ENCODE assay signal across 1 cellular context in the genomic region with DNA sequence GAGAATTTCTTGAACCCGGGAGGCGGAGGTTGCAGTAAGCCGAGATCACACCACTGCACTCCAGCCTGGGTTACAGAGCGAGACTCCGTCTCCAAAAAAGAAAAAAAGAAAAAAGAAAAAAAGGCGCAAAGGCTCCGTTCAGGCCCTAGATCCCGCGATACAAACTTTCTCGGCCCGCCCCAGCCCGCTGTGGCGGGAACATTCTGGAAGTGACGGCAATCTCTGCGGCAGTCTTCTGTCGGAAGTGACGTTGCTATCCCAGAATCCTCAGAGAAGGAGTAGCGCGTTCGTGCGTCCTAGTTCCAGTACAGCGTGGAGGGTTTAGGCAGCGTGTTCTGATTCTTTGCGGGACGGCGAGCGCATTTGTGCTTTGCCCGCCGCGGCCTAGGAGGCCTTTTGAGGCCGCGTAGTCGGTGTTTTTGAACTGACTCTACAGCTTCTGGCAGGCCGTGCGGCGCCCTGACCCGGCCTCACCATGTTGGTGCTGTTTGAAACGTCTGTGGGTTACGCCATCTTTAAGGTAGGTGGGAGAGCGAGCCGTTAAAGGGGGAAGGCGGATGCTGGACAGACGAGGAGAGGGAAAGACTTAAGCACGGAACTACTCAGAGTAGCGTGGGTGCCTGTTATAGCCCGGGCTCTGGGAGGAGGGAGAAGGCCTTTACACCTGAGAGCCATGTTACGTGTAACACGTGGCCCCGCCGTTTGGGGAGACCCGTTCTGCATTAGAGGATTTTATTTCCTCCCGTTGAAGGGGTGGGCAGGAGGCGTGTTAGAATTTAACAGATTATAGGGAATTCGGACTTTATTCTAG.
A peak's percentile ranks its signal among the peaks of the same experiment; 100 is the strongest.
TF ChIP-seq lines count a peak whose summit lies in the region.

Gene NOP58, plus strand, starts transcription at position 297 of the 811 bp plus-strand sequence. Its CDS starts 179 bp downstream, at position 476.

TF ChIP-seq in K562, 482 proteins besides CTCF, POLR2A, EP300 and RAD21 (continued from another document and continues in another):
- TF ChIP-seq, protein P1, sequence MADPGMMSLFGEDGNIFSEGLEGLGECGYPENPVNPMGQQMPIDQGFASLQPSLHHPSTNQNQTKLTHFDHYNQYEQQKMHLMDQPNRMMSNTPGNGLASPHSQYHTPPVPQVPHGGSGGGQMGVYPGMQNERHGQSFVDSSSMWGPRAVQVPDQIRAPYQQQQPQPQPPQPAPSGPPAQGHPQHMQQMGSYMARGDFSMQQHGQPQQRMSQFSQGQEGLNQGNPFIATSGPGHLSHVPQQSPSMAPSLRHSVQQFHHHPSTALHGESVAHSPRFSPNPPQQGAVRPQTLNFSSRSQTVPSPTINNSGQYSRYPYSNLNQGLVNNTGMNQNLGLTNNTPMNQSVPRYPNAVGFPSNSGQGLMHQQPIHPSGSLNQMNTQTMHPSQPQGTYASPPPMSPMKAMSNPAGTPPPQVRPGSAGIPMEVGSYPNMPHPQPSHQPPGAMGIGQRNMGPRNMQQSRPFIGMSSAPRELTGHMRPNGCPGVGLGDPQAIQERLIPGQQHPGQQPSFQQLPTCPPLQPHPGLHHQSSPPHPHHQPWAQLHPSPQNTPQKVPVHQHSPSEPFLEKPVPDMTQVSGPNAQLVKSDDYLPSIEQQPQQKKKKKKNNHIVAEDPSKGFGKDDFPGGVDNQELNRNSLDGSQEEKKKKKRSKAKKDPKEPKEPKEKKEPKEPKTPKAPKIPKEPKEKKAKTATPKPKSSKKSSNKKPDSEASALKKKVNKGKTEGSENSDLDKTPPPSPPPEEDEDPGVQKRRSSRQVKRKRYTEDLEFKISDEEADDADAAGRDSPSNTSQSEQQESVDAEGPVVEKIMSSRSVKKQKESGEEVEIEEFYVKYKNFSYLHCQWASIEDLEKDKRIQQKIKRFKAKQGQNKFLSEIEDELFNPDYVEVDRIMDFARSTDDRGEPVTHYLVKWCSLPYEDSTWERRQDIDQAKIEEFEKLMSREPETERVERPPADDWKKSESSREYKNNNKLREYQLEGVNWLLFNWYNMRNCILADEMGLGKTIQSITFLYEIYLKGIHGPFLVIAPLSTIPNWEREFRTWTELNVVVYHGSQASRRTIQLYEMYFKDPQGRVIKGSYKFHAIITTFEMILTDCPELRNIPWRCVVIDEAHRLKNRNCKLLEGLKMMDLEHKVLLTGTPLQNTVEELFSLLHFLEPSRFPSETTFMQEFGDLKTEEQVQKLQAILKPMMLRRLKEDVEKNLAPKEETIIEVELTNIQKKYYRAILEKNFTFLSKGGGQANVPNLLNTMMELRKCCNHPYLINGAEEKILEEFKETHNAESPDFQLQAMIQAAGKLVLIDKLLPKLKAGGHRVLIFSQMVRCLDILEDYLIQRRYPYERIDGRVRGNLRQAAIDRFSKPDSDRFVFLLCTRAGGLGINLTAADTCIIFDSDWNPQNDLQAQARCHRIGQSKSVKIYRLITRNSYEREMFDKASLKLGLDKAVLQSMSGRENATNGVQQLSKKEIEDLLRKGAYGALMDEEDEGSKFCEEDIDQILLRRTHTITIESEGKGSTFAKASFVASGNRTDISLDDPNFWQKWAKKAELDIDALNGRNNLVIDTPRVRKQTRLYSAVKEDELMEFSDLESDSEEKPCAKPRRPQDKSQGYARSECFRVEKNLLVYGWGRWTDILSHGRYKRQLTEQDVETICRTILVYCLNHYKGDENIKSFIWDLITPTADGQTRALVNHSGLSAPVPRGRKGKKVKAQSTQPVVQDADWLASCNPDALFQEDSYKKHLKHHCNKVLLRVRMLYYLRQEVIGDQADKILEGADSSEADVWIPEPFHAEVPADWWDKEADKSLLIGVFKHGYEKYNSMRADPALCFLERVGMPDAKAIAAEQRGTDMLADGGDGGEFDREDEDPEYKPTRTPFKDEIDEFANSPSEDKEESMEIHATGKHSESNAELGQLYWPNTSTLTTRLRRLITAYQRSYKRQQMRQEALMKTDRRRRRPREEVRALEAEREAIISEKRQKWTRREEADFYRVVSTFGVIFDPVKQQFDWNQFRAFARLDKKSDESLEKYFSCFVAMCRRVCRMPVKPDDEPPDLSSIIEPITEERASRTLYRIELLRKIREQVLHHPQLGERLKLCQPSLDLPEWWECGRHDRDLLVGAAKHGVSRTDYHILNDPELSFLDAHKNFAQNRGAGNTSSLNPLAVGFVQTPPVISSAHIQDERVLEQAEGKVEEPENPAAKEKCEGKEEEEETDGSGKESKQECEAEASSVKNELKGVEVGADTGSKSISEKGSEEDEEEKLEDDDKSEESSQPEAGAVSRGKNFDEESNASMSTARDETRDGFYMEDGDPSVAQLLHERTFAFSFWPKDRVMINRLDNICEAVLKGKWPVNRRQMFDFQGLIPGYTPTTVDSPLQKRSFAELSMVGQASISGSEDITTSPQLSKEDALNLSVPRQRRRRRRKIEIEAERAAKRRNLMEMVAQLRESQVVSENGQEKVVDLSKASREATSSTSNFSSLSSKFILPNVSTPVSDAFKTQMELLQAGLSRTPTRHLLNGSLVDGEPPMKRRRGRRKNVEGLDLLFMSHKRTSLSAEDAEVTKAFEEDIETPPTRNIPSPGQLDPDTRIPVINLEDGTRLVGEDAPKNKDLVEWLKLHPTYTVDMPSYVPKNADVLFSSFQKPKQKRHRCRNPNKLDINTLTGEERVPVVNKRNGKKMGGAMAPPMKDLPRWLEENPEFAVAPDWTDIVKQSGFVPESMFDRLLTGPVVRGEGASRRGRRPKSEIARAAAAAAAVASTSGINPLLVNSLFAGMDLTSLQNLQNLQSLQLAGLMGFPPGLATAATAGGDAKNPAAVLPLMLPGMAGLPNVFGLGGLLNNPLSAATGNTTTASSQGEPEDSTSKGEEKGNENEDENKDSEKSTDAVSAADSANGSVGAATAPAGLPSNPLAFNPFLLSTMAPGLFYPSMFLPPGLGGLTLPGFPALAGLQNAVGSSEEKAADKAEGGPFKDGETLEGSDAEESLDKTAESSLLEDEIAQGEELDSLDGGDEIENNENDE (IDR thresholded peaks at IDR 0.05; ENCODE audit: low read depth, low read length) = no peak
- TF ChIP-seq FOXK1 (CRISPR knock-in tag; IDR thresholded peaks at IDR 0.05; ENCODE audit: borderline replicate concordance) (peak; percentile 78; the same call in 1 of the 2 replicates), CREBBP (IDR thresholded peaks at IDR 0.05; ENCODE audit: low read depth, low read length) (no peak), PCBP1 (IDR thresholded peaks at IDR 0.05; ENCODE audit: low read depth, low read length, poor library complexity, severe bottlenecking) (no peak), ATF4 (CRISPR knock-in tag; IDR thresholded peaks at IDR 0.05) (peak; percentile 35; the same call in 1 of the 2 replicates), BRCA1 (IDR thresholded peaks at IDR 0.05) (no peak), BRCA1 (CRISPR knock-in tag; IDR thresholded peaks at IDR 0.05) (no peak), PURB (CRISPR knock-in tag; IDR thresholded peaks at IDR 0.05; ENCODE audit: low read depth) (no peak), DACH1 (IDR thresholded peaks at IDR 0.05; ENCODE audit: partially characterized antibody) (no peak), SMARCA5 (IDR thresholded peaks at IDR 0.05) (no peak), RBM25 (IDR thresholded peaks at IDR 0.05; ENCODE audit: low read depth, low read length, severe bottlenecking) (no peak), CEBPB (tag; IDR thresholded peaks at IDR 0.05) (peak; percentile 61; the same call in 1 of the 2 replicates), ZNF584 (CRISPR knock-in tag; IDR thresholded peaks at IDR 0.05; ENCODE audit: low read depth) (no peak), HDGF (IDR thresholded peaks at IDR 0.05) (no peak), CREB3L1 (IDR thresholded peaks at IDR 0.05; ENCODE audit: borderline replicate concordance, low read depth) (peak; percentile 86), HEY1 (CRISPR knock-in tag; IDR thresholded peaks at IDR 0.05; ENCODE audit: borderline replicate concordance) (no peak), ZZZ3 (IDR thresholded peaks at IDR 0.05) (peak; percentile 91), KDM5B (IDR thresholded peaks at IDR 0.05; ENCODE audit: insufficient replicate concordance, low read depth, low read length) (peak; percentile 91), RHOXF2B (CRISPR knock-in tag; conservative IDR thresholded peaks at IDR 0.05) (no peak), ZNF239 (CRISPR knock-in tag; IDR thresholded peaks at IDR 0.05) (no peak), EP400 (IDR thresholded peaks at IDR 0.05) (peak; percentile 98)
- TF ChIP-seq, protein P2, sequence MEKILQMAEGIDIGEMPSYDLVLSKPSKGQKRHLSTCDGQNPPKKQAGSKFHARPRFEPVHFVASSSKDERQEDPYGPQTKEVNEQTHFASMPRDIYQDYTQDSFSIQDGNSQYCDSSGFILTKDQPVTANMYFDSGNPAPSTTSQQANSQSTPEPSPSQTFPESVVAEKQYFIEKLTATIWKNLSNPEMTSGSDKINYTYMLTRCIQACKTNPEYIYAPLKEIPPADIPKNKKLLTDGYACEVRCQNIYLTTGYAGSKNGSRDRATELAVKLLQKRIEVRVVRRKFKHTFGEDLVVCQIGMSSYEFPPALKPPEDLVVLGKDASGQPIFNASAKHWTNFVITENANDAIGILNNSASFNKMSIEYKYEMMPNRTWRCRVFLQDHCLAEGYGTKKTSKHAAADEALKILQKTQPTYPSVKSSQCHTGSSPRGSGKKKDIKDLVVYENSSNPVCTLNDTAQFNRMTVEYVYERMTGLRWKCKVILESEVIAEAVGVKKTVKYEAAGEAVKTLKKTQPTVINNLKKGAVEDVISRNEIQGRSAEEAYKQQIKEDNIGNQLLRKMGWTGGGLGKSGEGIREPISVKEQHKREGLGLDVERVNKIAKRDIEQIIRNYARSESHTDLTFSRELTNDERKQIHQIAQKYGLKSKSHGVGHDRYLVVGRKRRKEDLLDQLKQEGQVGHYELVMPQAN (IDR thresholded peaks at IDR 0.05; ENCODE audit: borderline replicate concordance) = peak; percentile 89
- TF ChIP-seq, protein P3, sequence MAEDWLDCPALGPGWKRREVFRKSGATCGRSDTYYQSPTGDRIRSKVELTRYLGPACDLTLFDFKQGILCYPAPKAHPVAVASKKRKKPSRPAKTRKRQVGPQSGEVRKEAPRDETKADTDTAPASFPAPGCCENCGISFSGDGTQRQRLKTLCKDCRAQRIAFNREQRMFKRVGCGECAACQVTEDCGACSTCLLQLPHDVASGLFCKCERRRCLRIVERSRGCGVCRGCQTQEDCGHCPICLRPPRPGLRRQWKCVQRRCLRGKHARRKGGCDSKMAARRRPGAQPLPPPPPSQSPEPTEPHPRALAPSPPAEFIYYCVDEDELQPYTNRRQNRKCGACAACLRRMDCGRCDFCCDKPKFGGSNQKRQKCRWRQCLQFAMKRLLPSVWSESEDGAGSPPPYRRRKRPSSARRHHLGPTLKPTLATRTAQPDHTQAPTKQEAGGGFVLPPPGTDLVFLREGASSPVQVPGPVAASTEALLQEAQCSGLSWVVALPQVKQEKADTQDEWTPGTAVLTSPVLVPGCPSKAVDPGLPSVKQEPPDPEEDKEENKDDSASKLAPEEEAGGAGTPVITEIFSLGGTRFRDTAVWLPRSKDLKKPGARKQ (CRISPR knock-in tag; IDR thresholded peaks at IDR 0.05) = no peak
- TF ChIP-seq, protein P4, sequence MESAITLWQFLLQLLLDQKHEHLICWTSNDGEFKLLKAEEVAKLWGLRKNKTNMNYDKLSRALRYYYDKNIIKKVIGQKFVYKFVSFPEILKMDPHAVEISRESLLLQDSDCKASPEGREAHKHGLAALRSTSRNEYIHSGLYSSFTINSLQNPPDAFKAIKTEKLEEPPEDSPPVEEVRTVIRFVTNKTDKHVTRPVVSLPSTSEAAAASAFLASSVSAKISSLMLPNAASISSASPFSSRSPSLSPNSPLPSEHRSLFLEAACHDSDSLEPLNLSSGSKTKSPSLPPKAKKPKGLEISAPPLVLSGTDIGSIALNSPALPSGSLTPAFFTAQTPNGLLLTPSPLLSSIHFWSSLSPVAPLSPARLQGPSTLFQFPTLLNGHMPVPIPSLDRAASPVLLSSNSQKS (CRISPR knock-in tag; IDR thresholded peaks at IDR 0.05) = no peak
- TF ChIP-seq, protein P5, sequence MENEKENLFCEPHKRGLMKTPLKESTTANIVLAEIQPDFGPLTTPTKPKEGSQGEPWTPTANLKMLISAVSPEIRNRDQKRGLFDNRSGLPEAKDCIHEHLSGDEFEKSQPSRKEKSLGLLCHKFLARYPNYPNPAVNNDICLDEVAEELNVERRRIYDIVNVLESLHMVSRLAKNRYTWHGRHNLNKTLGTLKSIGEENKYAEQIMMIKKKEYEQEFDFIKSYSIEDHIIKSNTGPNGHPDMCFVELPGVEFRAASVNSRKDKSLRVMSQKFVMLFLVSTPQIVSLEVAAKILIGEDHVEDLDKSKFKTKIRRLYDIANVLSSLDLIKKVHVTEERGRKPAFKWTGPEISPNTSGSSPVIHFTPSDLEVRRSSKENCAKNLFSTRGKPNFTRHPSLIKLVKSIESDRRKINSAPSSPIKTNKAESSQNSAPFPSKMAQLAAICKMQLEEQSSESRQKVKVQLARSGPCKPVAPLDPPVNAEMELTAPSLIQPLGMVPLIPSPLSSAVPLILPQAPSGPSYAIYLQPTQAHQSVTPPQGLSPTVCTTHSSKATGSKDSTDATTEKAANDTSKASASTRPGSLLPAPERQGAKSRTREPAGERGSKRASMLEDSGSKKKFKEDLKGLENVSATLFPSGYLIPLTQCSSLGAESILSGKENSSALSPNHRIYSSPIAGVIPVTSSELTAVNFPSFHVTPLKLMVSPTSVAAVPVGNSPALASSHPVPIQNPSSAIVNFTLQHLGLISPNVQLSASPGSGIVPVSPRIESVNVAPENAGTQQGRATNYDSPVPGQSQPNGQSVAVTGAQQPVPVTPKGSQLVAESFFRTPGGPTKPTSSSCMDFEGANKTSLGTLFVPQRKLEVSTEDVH (IDR thresholded peaks at IDR 0.05; ENCODE audit: low read depth, partially characterized antibody) = peak; percentile 100
